Comparison of ENCODE assay signal across 2 cellular contexts in genomic region chr13:109253316-109253715, GRCh38.
TF ChIP-seq lines count a peak whose summit lies in the region.

No MANE protein-coding gene starts in this region.

TF ChIP-seq in A549, 52 proteins besides CTCF, POLR2A, EP300 and RAD21:
- no peak for TF ChIP-seq BHLHE40 (IDR thresholded peaks at IDR 0.05; ENCODE audit: low read depth, low read length)
- TF ChIP-seq HEYL (CRISPR knock-in tag; IDR thresholded peaks at IDR 0.05), result no peak
- TF ChIP-seq ZFP36 (IDR thresholded peaks at IDR 0.05; ENCODE audit: borderline replicate concordance, partially characterized antibody), result no peak
- no peak for TF ChIP-seq MAZ (IDR thresholded peaks at IDR 0.05; ENCODE audit: borderline replicate concordance, low read depth, low read length)
- TF ChIP-seq HOXB5 (CRISPR knock-in tag; IDR thresholded peaks at IDR 0.05), result no peak
- no peak for TF ChIP-seq SMC3 (IDR thresholded peaks at IDR 0.05)
- no peak for TF ChIP-seq CHD4 (IDR thresholded peaks at IDR 0.05; ENCODE audit: borderline replicate concordance)
- TF ChIP-seq RFX5 (IDR thresholded peaks at IDR 0.05), result no peak
- TF ChIP-seq FOXS1 (CRISPR knock-in tag; IDR thresholded peaks at IDR 0.05), result no peak
- TF ChIP-seq TP53 (CRISPR knock-in tag; IDR thresholded peaks at IDR 0.05), result no peak
- no peak for TF ChIP-seq CBX2 (IDR thresholded peaks at IDR 0.05; ENCODE audit: borderline replicate concordance, low read depth)

TF ChIP-seq in H1, 55 proteins besides CTCF, POLR2A, EP300 and RAD21:
- TF ChIP-seq SIN3A (conservative IDR thresholded peaks at IDR 0.05 in 1 of 2, IDR thresholded peaks at IDR 0.05 in 1 of 2; ENCODE audit: low read depth in 1 of 2, low read length in 2 of 2), result no peak
- TF ChIP-seq EGR1 (IDR thresholded peaks at IDR 0.05; ENCODE audit: borderline replicate concordance, low read depth, low read length), result no peak
